In genomic region chr2:55049794-55050132, GRCh38 we compare ENCODE assay signal across 1 cellular context.
A peak's percentile ranks its signal among the peaks of the same experiment; 100 is the strongest.
TF ChIP-seq lines count a peak whose summit lies in the region.

No MANE protein-coding gene starts in this region.

TF ChIP-seq in K562, 482 proteins besides CTCF, POLR2A, EP300 and RAD21 (continued from another document):
- TF ChIP-seq, protein P1, sequence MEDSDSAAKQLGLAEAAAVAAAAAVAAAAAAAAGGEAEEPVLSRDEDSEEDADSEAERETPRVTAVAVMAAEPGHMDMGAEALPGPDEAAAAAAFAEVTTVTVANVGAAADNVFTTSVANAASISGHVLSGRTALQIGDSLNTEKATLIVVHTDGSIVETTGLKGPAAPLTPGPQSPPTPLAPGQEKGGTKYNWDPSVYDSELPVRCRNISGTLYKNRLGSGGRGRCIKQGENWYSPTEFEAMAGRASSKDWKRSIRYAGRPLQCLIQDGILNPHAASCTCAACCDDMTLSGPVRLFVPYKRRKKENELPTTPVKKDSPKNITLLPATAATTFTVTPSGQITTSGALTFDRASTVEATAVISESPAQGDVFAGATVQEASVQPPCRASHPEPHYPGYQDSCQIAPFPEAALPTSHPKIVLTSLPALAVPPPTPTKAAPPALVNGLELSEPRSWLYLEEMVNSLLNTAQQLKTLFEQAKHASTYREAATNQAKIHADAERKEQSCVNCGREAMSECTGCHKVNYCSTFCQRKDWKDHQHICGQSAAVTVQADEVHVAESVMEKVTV (CRISPR knock-in tag; IDR thresholded peaks at IDR 0.05) = no peak
- TF ChIP-seq EHMT2 (IDR thresholded peaks at IDR 0.05) (no peak), PML (IDR thresholded peaks at IDR 0.05; ENCODE audit: low read length) (no peak), FIP1L1 (IDR thresholded peaks at IDR 0.05; ENCODE audit: low read depth, low read length, poor library complexity, severe bottlenecking) (peak; percentile 47), PCBP1 (IDR thresholded peaks at IDR 0.05; ENCODE audit: low read depth, low read length, poor library complexity, severe bottlenecking) (peak; percentile 11), SFPQ (IDR thresholded peaks at IDR 0.05; ENCODE audit: low read depth, low read length) (no peak), RBBP5 (IDR thresholded peaks at IDR 0.05; ENCODE audit: borderline replicate concordance, insufficient read depth, low read length, poor library complexity, severe bottlenecking) (no peak), ZC3H11A (IDR thresholded peaks at IDR 0.05; ENCODE audit: low read depth, low read length) (no peak), BCL6 (CRISPR knock-in tag; IDR thresholded peaks at IDR 0.05) (no peak), MAX (CRISPR knock-in tag; IDR thresholded peaks at IDR 0.05) (no peak), JUN (IDR thresholded peaks at IDR 0.05; ENCODE audit: borderline replicate concordance, low read depth, low read length) (no peak), JUN (CRISPR knock-in tag; IDR thresholded peaks at IDR 0.05; ENCODE audit: borderline replicate concordance) (no peak), ZNF644 (tag; IDR thresholded peaks at IDR 0.05; ENCODE audit: low read depth) (no peak), ZNF589 (CRISPR knock-in tag; IDR thresholded peaks at IDR 0.05; ENCODE audit: low read depth) (no peak), ZNF740 (CRISPR knock-in tag; IDR thresholded peaks at IDR 0.05) (peak; percentile 8; the same call in 1 of the 2 replicates), ZNF740 (tag; IDR thresholded peaks at IDR 0.05) (no peak), ETV1 (tag; conservative IDR thresholded peaks at IDR 0.05; ENCODE audit: low read depth) (no peak), ZBTB17 (CRISPR knock-in tag; IDR thresholded peaks at IDR 0.05) (no peak), ZNF124 (CRISPR knock-in tag; IDR thresholded peaks at IDR 0.05) (no peak), ZBED1 (IDR thresholded peaks at IDR 0.05) (no peak; the same call in 1 of the 2 replicates)
- TF ChIP-seq, protein P2, sequence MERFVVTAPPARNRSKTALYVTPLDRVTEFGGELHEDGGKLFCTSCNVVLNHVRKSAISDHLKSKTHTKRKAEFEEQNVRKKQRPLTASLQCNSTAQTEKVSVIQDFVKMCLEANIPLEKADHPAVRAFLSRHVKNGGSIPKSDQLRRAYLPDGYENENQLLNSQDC (CRISPR knock-in tag; IDR thresholded peaks at IDR 0.05) = no peak
- TF ChIP-seq, protein P3, sequence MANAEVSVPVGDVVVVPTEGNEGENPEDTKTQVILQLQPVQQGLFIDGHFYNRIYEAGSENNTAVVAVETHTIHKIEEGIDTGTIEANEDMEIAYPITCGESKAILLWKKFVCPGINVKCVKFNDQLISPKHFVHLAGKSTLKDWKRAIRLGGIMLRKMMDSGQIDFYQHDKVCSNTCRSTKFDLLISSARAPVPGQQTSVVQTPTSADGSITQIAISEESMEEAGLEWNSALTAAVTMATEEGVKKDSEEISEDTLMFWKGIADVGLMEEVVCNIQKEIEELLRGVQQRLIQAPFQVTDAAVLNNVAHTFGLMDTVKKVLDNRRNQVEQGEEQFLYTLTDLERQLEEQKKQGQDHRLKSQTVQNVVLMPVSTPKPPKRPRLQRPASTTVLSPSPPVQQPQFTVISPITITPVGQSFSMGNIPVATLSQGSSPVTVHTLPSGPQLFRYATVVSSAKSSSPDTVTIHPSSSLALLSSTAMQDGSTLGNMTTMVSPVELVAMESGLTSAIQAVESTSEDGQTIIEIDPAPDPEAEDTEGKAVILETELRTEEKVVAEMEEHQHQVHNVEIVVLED (CRISPR knock-in tag; IDR thresholded peaks at IDR 0.05) = no peak
